ENCODE assay signal across 11 cellular contexts in the genomic region with DNA sequence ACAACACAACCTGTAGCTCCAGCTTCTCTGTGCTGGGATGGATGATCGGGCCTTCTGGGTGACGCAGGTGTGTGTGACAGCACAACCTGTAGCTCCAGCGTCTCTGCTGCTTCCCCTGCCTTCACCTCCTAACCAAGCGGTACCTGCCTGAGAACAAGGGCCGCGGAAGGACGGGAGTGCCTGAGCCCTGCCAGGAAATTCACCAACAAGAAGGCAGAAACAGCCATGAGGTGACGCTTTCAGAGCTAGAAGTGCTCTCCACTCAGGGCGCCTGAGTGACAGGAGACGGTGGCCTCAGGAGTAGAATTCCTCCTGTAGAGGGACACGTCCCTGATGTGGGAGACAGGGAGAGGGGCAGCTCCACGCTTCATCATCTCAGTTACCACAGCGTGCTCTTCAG. TPM values are rescaled to one million over a fixed set of nuclear protein-coding genes. Genes with fewer than 3 reads are reported as not detected.
A peak's percentile ranks its signal among the peaks of the same experiment; 100 is the strongest.
DNase-seq lines count a peak whose midpoint lies in the region; TF ChIP-seq lines count a peak whose summit lies in the region.
"Had no signal": no experiment of that assay in that cellular context is flagged by ENCODE, and none has a peak within 500 bp of the region (broad histone marks: within the 10 kb centered on the region; RNA-seq: fewer than 3 reads in every experiment).

No MANE protein-coding gene starts in this region.

- H3K9ac ChIP-seq in neuronal stem cell (ENCODE audit: low read depth, low read length, poor library complexity), result peak overlapping the region; percentile 12

- H3K4me2 ChIP-seq in neuronal stem cell (ENCODE audit: insufficient read depth, low read length, poor library complexity, severe bottlenecking), result no peak overlapping the region

- H4K8ac ChIP-seq in neuronal stem cell (ENCODE audit: low read depth, low read length), result no peak overlapping the region

- H3K4me1 Mint-ChIP-seq in dendritic cell treated with granulocyte-macrophage colony-stimulating factor and Interleukin-4, amounts not matched to agents 40 ng/mL and 50 ng/mL, for 4 days (ENCODE audit: low read depth), result peaks cover 31% of the 10 kb centered on the region
- H3K4me1 Mint-ChIP-seq: nephron progenitor cell had no signal

- no peaks in the 10 kb centered on the region for H3K4me1 ChIP-seq in neuronal stem cell (ENCODE audit: control insufficient read depth in 2 of 2, insufficient read depth in 1 of 2, low read depth in 1 of 2, low read length in 2 of 2)
- no peaks in the 10 kb centered on the region for H3K4me1 ChIP-seq in SJCRH30

- no peak overlapping the region for H3K14ac ChIP-seq in neuronal stem cell (ENCODE audit: low read length)

- WGBS in neuronal stem cell (ENCODE audit: extremely low coverage in 2 of 2, insufficient read length in 2 of 2, insufficient replicate concordance in 1 of 2), 2 donors, result no CpG with 5 or more reads among the region's 13 CpGs

- CTCF ChIA-PET in BJ (lab: Yijun Ruan, JAX), result interaction anchor here (0.6 kb wide), 1 partner anchor 21 kb away, joined by 7 read pairs; no protein-coding TSS in a partner anchor

- H2BK120ac ChIP-seq in neuronal stem cell (ENCODE audit: low read depth, low read length), result no peak overlapping the region

- H4K91ac ChIP-seq in neuronal stem cell (ENCODE audit: low read depth, low read length, poor library complexity), result no peak overlapping the region

- H3K9me3 Mint-ChIP-seq in dendritic cell treated with granulocyte-macrophage colony-stimulating factor and Interleukin-4, amounts not matched to agents 40 ng/mL and 50 ng/mL, for 4 days, result peaks cover 31% of the 10 kb centered on the region

- no peak overlapping the region for H3K4ac ChIP-seq in neuronal stem cell (ENCODE audit: low read length)

- no peak overlapping the region for H3K23ac ChIP-seq in neuronal stem cell (ENCODE audit: low read depth, low read length, poor library complexity)

- H3K9me3 ChIP-seq in neuronal stem cell (replicated peaks in 1 of 2; ENCODE audit: control insufficient read depth in 2 of 2, insufficient read depth in 1 of 2, low read depth in 1 of 2, low read length in 2 of 2), result peaks cover 4 to 17% of the 10 kb centered on the region in 2 donors
- no peaks in the 10 kb centered on the region for H3K9me3 ChIP-seq in SJCRH30 (replicated peaks)

- no peak overlapping the region for H3K18ac ChIP-seq in neuronal stem cell (ENCODE audit: low read length)

- H3K27me3 ChIP-seq in BJ (ENCODE audit: control insufficient read depth, insufficient read depth, low read length) (no peaks in the 10 kb centered on the region), neuronal stem cell (ENCODE audit: control insufficient read depth in 3 of 3, insufficient read depth in 3 of 3, low read depth in 1 of 3, low read length in 3 of 3) (no peaks in the 10 kb centered on the region), SJCRH30 (no peaks in the 10 kb centered on the region)

- no peaks in the 10 kb centered on the region for H3K36me3 ChIP-seq in BJ (ENCODE audit: control insufficient read depth, insufficient read depth, low read length)
- H3K36me3 ChIP-seq in neuronal stem cell (replicated peaks in 1 of 2; ENCODE audit: control insufficient read depth in 2 of 2, insufficient read depth in 2 of 2, low read length in 2 of 2), result peaks cover 5 to 33% of the 10 kb centered on the region in 2 donors
- peaks cover 28% of the 10 kb centered on the region for H3K36me3 ChIP-seq in SJCRH30

- peak overlapping the region; percentile 89 for H3K4me3 Mint-ChIP-seq in dendritic cell treated with granulocyte-macrophage colony-stimulating factor and Interleukin-4, amounts not matched to agents 40 ng/mL and 50 ng/mL, for 4 days
- H3K4me3 Mint-ChIP-seq: nephron progenitor cell had no signal

- H3K27ac ChIP-seq in neuronal stem cell (replicated peaks; ENCODE audit: low read length) (no peak overlapping the region), SJCRH30 (no peak overlapping the region)

- H2BK5ac ChIP-seq in neuronal stem cell (ENCODE audit: low read length), result no peak overlapping the region

- POLR2A ChIA-PET in BJ (lab: Charles Lee), result no interaction called here

- H3K4me3 ChIP-seq in BJ (ENCODE audit: low read depth, low read length) (peak overlapping the region; percentile 47; the same call in 1 of the 2 replicates), LNCaP clone FGC (ENCODE audit: low read depth, low read length) (peak overlapping the region; percentile 65; the same call in 1 of the 2 replicates), neuronal stem cell (ENCODE audit: low read length in 2 of 2) (no peak overlapping the region), SJCRH30 (no peak overlapping the region)

- H3K27me3 Mint-ChIP-seq in dendritic cell treated with granulocyte-macrophage colony-stimulating factor and Interleukin-4, amounts not matched to agents 40 ng/mL and 50 ng/mL, for 4 days, result no peaks in the 10 kb centered on the region

- peaks cover 8% of the 10 kb centered on the region for H3K79me1 ChIP-seq in neuronal stem cell (ENCODE audit: low read depth, low read length)

- no peak overlapping the region for H2AK5ac ChIP-seq in neuronal stem cell (ENCODE audit: low read depth, low read length)

- DNase-seq in BJ (ENCODE audit: low read depth) (no peak), LNCaP clone FGC (ENCODE audit: low read depth) (no peak), neuronal stem cell (ENCODE audit: low spot score) (no peak), cortex of kidney (lab: John Stamatoyannopoulos, UW) (no peak), NCI-H524 treated with DMSO at 0.1 percent for 48 hours (lab: John Stamatoyannopoulos, UW) (no peak), SJCRH30 (no peak), inferior parietal cortex (ENCODE audit: extremely low spot score) (no peak)
- DNase-seq: NCI-H510A, nephron progenitor cell, T1000 had no signal

- H3K27ac Mint-ChIP-seq in dendritic cell treated with granulocyte-macrophage colony-stimulating factor and Interleukin-4, amounts not matched to agents 40 ng/mL and 50 ng/mL, for 4 days, result peak overlapping the region; percentile 93

- peaks cover 70% of the 10 kb centered on the region for H3K36me3 Mint-ChIP-seq in dendritic cell treated with granulocyte-macrophage colony-stimulating factor and Interleukin-4, amounts not matched to agents 40 ng/mL and 50 ng/mL, for 4 days (ENCODE audit: low read depth)

- intact Hi-C loops in dendritic cell treated with granulocyte-macrophage colony-stimulating factor and Interleukin-4, amounts not matched to agents 40 ng/mL and 50 ng/mL, for 4 days (cut with micrococcal nuclease), result no loop called here

- H2BK12ac ChIP-seq in neuronal stem cell (ENCODE audit: low read length), result no peak overlapping the region

- H2AFZ ChIP-seq in neuronal stem cell (ENCODE audit: low read length), result no peak overlapping the region

- no peak overlapping the region for H2BK15ac ChIP-seq in neuronal stem cell (ENCODE audit: low read length)

- TF ChIP-seq CTCF in BJ (IDR thresholded peaks at IDR 0.05; ENCODE audit: insufficient read depth, low read depth, low read length) (no peak), LNCaP clone FGC (IDR thresholded peaks at IDR 0.05; ENCODE audit: control insufficient read depth, extremely low read depth, insufficient read depth) (no peak)

RNA-seq across cellular contexts. Expression of a gene that starts 17.4 kb away (rescaled TPM):
- polyA plus RNA-seq in BJ (2011; rRNA removed), result 4.8 and 6.1 TPM in 2 replicates
- polyA minus RNA-seq in BJ (2011; rRNA and poly(A)+ RNA removed), result 6.2 and 9.2 TPM in 2 replicates
- polyA plus RNA-seq in neuronal stem cell (2013, experiment 1 of 2), result 22.4 TPM
- 23.2 TPM for polyA plus RNA-seq in neuronal stem cell (2013, experiment 2 of 2)
- 13.4 and 20.5 TPM in 2 replicates for total RNA-seq in SJCRH30 (2014; rRNA removed; shearing (Covaris generic))

Comparison
In these comparisons a context has a peak if more than half of its experiments do, and no peak if none do; other contexts are left out.
1. H3K4me3 ChIP-seq: peak in BJ (single experiment) and LNCaP clone FGC (single experiment); none in neuronal stem cell (0 of 2) and SJCRH30 (single experiment).